ENCODE assay signal across 1 cellular context in the genomic region with DNA sequence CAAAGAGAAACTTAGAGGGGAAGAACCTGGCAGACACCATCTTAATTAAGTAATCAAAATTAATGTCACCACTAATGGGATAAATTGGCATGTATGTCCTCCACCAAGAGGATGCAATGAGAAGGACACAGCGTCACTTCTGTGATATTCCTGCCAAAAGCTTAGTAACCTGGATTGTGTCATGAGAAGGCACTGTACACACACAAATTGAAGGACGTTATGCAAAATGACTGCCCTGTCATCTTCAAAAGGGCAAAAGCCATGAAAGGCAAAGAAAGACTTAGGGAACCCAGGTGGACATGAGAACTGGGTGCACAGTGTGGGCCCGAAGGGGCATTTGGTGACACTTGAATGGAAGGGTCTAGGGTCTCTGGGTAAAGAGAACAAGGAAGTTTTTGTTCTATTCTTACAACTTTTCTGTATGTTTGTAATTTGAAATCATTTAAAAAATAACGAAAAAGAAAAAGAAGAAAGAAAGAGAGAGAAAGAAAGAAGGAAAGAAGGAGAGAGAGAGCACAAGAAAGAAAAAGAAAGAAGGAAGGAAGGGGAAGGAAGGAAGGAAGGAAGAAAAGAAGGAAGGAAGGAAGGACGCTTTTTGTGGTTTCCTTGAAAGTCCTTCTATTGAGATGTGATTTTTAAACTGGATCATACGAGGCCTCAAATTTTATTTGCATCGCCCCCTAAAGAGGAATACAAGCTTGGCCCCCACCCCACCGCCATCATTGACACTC.
TF ChIP-seq lines count a peak whose summit lies in the region.

No MANE protein-coding gene starts in this region.

TF ChIP-seq in HepG2, 621 proteins besides CTCF, POLR2A, EP300 and RAD21 (continued from another document and continues in another):
- TF ChIP-seq, protein P1, sequence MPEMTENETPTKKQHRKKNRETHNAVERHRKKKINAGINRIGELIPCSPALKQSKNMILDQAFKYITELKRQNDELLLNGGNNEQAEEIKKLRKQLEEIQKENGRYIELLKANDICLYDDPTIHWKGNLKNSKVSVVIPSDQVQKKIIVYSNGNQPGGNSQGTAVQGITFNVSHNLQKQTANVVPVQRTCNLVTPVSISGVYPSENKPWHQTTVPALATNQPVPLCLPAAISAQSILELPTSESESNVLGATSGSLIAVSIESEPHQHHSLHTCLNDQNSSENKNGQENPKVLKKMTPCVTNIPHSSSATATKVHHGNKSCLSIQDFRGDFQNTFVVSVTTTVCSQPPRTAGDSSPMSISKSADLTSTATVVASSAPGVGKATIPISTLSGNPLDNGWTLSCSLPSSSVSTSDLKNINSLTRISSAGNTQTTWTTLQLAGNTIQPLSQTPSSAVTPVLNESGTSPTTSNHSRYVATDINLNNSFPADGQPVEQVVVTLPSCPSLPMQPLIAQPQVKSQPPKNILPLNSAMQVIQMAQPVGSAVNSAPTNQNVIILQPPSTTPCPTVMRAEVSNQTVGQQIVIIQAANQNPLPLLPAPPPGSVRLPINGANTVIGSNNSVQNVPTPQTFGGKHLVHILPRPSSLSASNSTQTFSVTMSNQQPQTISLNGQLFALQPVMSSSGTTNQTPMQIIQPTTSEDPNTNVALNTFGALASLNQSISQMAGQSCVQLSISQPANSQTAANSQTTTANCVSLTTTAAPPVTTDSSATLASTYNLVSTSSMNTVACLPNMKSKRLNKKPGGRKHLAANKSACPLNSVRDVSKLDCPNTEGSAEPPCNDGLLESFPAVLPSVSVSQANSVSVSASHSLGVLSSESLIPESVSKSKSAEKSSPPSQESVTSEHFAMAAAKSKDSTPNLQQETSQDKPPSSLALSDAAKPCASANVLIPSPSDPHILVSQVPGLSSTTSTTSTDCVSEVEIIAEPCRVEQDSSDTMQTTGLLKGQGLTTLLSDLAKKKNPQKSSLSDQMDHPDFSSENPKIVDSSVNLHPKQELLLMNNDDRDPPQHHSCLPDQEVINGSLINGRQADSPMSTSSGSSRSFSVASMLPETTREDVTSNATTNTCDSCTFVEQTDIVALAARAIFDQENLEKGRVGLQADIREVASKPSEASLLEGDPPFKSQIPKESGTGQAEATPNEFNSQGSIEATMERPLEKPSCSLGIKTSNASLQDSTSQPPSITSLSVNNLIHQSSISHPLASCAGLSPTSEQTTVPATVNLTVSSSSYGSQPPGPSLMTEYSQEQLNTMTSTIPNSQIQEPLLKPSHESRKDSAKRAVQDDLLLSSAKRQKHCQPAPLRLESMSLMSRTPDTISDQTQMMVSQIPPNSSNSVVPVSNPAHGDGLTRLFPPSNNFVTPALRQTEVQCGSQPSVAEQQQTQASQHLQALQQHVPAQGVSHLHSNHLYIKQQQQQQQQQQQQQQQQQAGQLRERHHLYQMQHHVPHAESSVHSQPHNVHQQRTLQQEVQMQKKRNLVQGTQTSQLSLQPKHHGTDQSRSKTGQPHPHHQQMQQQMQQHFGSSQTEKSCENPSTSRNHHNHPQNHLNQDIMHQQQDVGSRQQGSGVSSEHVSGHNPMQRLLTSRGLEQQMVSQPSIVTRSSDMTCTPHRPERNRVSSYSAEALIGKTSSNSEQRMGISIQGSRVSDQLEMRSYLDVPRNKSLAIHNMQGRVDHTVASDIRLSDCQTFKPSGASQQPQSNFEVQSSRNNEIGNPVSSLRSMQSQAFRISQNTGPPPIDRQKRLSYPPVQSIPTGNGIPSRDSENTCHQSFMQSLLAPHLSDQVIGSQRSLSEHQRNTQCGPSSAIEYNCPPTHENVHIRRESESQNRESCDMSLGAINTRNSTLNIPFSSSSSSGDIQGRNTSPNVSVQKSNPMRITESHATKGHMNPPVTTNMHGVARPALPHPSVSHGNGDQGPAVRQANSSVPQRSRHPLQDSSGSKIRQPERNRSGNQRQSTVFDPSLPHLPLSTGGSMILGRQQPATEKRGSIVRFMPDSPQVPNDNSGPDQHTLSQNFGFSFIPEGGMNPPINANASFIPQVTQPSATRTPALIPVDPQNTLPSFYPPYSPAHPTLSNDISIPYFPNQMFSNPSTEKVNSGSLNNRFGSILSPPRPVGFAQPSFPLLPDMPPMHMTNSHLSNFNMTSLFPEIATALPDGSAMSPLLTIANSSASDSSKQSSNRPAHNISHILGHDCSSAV (CRISPR knock-in tag; IDR thresholded peaks at IDR 0.05; ENCODE audit: borderline replicate concordance): no peak
- TF ChIP-seq ARNT2 (CRISPR knock-in tag; IDR thresholded peaks at IDR 0.05; ENCODE audit: low read depth): no peak
- no peak for TF ChIP-seq JUND (CRISPR knock-in tag; IDR thresholded peaks at IDR 0.05)
- TF ChIP-seq, protein P2, sequence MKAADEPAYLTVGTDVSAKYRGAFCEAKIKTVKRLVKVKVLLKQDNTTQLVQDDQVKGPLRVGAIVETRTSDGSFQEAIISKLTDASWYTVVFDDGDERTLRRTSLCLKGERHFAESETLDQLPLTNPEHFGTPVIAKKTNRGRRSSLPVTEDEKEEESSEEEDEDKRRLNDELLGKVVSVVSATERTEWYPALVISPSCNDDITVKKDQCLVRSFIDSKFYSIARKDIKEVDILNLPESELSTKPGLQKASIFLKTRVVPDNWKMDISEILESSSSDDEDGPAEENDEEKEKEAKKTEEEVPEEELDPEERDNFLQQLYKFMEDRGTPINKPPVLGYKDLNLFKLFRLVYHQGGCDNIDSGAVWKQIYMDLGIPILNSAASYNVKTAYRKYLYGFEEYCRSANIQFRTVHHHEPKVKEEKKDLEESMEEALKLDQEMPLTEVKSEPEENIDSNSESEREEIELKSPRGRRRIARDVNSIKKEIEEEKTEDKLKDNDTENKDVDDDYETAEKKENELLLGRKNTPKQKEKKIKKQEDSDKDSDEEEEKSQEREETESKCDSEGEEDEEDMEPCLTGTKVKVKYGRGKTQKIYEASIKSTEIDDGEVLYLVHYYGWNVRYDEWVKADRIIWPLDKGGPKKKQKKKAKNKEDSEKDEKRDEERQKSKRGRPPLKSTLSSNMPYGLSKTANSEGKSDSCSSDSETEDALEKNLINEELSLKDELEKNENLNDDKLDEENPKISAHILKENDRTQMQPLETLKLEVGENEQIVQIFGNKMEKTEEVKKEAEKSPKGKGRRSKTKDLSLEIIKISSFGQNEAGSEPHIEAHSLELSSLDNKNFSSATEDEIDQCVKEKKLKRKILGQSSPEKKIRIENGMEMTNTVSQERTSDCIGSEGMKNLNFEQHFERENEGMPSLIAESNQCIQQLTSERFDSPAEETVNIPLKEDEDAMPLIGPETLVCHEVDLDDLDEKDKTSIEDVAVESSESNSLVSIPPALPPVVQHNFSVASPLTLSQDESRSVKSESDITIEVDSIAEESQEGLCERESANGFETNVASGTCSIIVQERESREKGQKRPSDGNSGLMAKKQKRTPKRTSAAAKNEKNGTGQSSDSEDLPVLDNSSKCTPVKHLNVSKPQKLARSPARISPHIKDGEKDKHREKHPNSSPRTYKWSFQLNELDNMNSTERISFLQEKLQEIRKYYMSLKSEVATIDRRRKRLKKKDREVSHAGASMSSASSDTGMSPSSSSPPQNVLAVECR (CRISPR knock-in tag; IDR thresholded peaks at IDR 0.05; ENCODE audit: borderline replicate concordance): peak; percentile 33; the same call in 1 of the 2 replicates
- no peak for TF ChIP-seq ZKSCAN8 (CRISPR knock-in tag; IDR thresholded peaks at IDR 0.05; ENCODE audit: borderline replicate concordance)
- TF ChIP-seq, protein P3, sequence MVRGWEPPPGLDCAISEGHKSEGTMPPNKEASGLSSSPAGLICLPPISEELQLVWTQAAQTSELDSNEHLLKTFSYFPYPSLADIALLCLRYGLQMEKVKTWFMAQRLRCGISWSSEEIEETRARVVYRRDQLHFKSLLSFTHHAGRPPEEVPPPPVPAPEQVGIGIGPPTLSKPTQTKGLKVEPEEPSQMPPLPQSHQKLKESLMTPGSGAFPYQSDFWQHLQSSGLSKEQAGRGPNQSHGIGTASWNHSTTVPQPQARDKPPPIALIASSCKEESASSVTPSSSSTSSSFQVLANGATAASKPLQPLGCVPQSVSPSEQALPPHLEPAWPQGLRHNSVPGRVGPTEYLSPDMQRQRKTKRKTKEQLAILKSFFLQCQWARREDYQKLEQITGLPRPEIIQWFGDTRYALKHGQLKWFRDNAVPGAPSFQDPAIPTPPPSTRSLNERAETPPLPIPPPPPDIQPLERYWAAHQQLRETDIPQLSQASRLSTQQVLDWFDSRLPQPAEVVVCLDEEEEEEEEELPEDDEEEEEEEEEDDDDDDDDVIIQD (CRISPR knock-in tag; IDR thresholded peaks at IDR 0.05; ENCODE audit: low read depth): peak; percentile 79
- TF ChIP-seq, protein P4, sequence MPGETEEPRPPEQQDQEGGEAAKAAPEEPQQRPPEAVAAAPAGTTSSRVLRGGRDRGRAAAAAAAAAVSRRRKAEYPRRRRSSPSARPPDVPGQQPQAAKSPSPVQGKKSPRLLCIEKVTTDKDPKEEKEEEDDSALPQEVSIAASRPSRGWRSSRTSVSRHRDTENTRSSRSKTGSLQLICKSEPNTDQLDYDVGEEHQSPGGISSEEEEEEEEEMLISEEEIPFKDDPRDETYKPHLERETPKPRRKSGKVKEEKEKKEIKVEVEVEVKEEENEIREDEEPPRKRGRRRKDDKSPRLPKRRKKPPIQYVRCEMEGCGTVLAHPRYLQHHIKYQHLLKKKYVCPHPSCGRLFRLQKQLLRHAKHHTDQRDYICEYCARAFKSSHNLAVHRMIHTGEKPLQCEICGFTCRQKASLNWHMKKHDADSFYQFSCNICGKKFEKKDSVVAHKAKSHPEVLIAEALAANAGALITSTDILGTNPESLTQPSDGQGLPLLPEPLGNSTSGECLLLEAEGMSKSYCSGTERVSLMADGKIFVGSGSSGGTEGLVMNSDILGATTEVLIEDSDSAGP (CRISPR knock-in tag; IDR thresholded peaks at IDR 0.05; ENCODE audit: borderline replicate concordance): no peak
- no peak for TF ChIP-seq KDM4B (CRISPR knock-in tag; IDR thresholded peaks at IDR 0.05)
- TF ChIP-seq MTA3 (CRISPR knock-in tag; IDR thresholded peaks at IDR 0.05): no peak
- TF ChIP-seq GATAD2A (CRISPR knock-in tag; IDR thresholded peaks at IDR 0.05): peak; percentile 95
- TF ChIP-seq, protein P5, sequence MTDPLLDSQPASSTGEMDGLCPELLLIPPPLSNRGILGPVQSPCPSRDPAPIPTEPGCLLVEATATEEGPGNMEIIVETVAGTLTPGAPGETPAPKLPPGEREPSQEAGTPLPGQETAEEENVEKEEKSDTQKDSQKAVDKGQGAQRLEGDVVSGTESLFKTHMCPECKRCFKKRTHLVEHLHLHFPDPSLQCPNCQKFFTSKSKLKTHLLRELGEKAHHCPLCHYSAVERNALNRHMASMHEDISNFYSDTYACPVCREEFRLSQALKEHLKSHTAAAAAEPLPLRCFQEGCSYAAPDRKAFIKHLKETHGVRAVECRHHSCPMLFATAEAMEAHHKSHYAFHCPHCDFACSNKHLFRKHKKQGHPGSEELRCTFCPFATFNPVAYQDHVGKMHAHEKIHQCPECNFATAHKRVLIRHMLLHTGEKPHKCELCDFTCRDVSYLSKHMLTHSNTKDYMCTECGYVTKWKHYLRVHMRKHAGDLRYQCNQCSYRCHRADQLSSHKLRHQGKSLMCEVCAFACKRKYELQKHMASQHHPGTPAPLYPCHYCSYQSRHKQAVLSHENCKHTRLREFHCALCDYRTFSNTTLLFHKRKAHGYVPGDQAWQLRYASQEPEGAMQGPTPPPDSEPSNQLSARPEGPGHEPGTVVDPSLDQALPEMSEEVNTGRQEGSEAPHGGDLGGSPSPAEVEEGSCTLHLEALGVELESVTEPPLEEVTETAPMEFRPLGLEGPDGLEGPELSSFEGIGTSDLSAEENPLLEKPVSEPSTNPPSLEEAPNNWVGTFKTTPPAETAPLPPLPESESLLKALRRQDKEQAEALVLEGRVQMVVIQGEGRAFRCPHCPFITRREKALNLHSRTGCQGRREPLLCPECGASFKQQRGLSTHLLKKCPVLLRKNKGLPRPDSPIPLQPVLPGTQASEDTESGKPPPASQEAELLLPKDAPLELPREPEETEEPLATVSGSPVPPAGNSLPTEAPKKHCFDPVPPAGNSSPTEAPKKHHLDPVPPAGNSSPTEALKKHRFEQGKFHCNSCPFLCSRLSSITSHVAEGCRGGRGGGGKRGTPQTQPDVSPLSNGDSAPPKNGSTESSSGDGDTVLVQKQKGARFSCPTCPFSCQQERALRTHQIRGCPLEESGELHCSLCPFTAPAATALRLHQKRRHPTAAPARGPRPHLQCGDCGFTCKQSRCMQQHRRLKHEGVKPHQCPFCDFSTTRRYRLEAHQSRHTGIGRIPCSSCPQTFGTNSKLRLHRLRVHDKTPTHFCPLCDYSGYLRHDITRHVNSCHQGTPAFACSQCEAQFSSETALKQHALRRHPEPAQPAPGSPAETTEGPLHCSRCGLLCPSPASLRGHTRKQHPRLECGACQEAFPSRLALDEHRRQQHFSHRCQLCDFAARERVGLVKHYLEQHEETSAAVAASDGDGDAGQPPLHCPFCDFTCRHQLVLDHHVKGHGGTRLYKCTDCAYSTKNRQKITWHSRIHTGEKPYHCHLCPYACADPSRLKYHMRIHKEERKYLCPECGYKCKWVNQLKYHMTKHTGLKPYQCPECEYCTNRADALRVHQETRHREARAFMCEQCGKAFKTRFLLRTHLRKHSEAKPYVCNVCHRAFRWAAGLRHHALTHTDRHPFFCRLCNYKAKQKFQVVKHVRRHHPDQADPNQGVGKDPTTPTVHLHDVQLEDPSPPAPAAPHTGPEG (CRISPR knock-in tag; IDR thresholded peaks at IDR 0.05): no peak
- TF ChIP-seq KAT2B (IDR thresholded peaks at IDR 0.05; ENCODE audit: borderline replicate concordance, low read depth, low read length): no peak
- TF ChIP-seq NR2F2 (IDR thresholded peaks at IDR 0.05; ENCODE audit: borderline replicate concordance, low read depth): peak; percentile 69; the same call in 1 of the 2 replicates
- TF ChIP-seq ZNF883 (CRISPR knock-in tag; IDR thresholded peaks at IDR 0.05; ENCODE audit: not compliant biosample characterization): no peak
- no peak for TF ChIP-seq ZNF136 (CRISPR knock-in tag; IDR thresholded peaks at IDR 0.05; ENCODE audit: low read depth)
- no peak for TF ChIP-seq ZBTB1 (CRISPR knock-in tag; IDR thresholded peaks at IDR 0.05; ENCODE audit: borderline replicate concordance)
- peak; percentile 44 for TF ChIP-seq POGZ (CRISPR knock-in tag; IDR thresholded peaks at IDR 0.05)
- no peak for TF ChIP-seq HNRNPK (IDR thresholded peaks at IDR 0.05; ENCODE audit: low read depth, low read length, poor library complexity, severe bottlenecking)
- no peak for TF ChIP-seq SP1 (IDR thresholded peaks at IDR 0.05)
- no peak for TF ChIP-seq SP1 (CRISPR knock-in tag; IDR thresholded peaks at IDR 0.05)
